In the genomic region with DNA sequence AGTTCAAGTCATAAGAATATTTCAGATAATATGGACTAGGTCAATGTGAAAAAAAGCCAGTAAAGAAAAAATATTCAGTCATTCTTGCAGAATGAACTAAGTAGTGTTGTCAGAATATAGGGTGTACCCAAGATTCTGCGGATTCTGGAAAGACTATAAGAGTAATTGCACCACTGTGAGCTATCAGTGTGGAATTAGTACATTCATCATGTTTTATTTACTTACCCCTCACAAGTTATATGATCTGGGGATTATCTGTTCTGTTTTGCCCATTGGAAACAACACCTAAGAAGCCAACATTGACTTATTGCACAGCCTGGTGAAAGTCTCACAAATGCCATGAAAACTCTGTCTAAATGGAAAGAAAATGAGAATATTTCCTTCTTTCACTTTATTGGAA, we compare ENCODE assay signal across 38 cellular contexts.
"Had no signal": no experiment of that assay in that cellular context is flagged by ENCODE, and none has a peak within 500 bp of the region (broad histone marks: within the 10 kb centered on the region; RNA-seq: fewer than 3 reads in every experiment).

No MANE protein-coding gene starts in this region.

- H3K4me1 ChIP-seq: adrenal gland, body of pancreas, breast epithelium had no signal

- H3K27ac ChIP-seq: adrenal gland, body of pancreas, brain microvascular endothelial cell, breast epithelium, cardiac muscle cell, WERI-Rb-1 had no signal

- H3K36me3 ChIP-seq: adrenal gland, brain microvascular endothelial cell, breast epithelium, cardiac muscle cell, WERI-Rb-1 had no signal

- DNase-seq: activated CD4-positive, alpha-beta memory T cell treated with anti-CD3 and anti-CD28 coated beads, Interleukin-2, amount 10 ng/mL, durations not matched to agents 7 days and 5 days; activated CD4-positive, alpha-beta T cell treated with anti-CD3 and anti-CD28 coated beads for 1 hour; activated CD4-positive, alpha-beta T cell treated with anti-CD3 and anti-CD28 coated beads for 36 hours; activated CD4-positive, alpha-beta T cell treated with anti-CD3 and anti-CD28 coated beads for 48 hours; activated CD4-positive, alpha-beta T cell treated with anti-CD3 and anti-CD28 coated beads, Interleukin-2, amount 10 ng/mL, durations not matched to agents 7 days and 5 days; activated CD4-positive, alpha-beta T cell treated with anti-CD3 and anti-CD28 coated beads, Interleukin-2, amount 50 U/mL, for 48 hours; activated CD4-positive, CD25-positive, alpha-beta regulatory T cell; activated CD8-positive, alpha-beta memory T cell treated with anti-CD3 and anti-CD28 coated beads for 24 hours; activated CD8-positive, alpha-beta memory T cell treated with anti-CD3 and anti-CD28 coated beads, Interleukin-2, amount 10 ng/mL, durations not matched to agents 7 days and 5 days; activated CD8-positive, alpha-beta memory T cell treated with anti-CD3 and anti-CD28 coated beads, Interleukin-2, amount 50 U/mL, for 48 hours; activated CD8-positive, alpha-beta T cell treated with anti-CD3 and anti-CD28 coated beads, Interleukin-2, amount 10 ng/mL, durations not matched to agents 7 days and 5 days; activated effector memory CD4-positive, alpha-beta T cell treated with anti-CD3 and anti-CD28 coated beads, Interleukin-2, amount 50 U/mL, for 16 hours; activated gamma-delta T cell treated with Interleukin-2 at 50 U/mL for 16 hours; activated naive CD4-positive, alpha-beta T cell; activated naive CD4-positive, alpha-beta T cell treated with anti-CD3 and anti-CD28 coated beads for 36 hours; activated naive CD4-positive, alpha-beta T cell treated with anti-CD3 and anti-CD28 coated beads, Interleukin-2, amount 50 U/mL, for 16 hours; activated naive CD8-positive, alpha-beta T cell treated with anti-CD3 and anti-CD28 coated beads for 36 hours; activated T-cell treated with anti-CD3 and anti-CD28 coated beads, Interleukin-2, amount 50 U/mL, for 24 hours; activated T-cell treated with anti-CD3 and anti-CD28 coated beads, Interleukin-2, amount 50 U/mL, for 72 hours; adrenal gland; amniotic stem cell; aorta; body of pancreas; brain microvascular endothelial cell; caudate nucleus; cerebellar nuclear complex; T-helper 1 cell; T-helper 2 cell; T-helper 9 cell; WERI-Rb-1 had no signal

- FAIRE-seq: astrocyte, TTC549 had no signal

- H3K4me3 ChIP-seq: adrenal gland, body of pancreas, breast epithelium, cardiac muscle cell had no signal

- H3K9me3 ChIP-seq: adrenal gland, body of pancreas, breast epithelium had no signal

- ATAC-seq: activated CD4-positive, alpha-beta T cell treated with anti-CD3 and anti-CD28 coated beads for 36 hours; activated CD4-positive, CD25-positive, alpha-beta regulatory T cell treated with anti-CD3 and anti-CD28 coated beads, Interleukin-2, amount 50 U/mL, for 24 hours; activated CD8-positive, alpha-beta memory T cell treated with anti-CD3 and anti-CD28 coated beads, Interleukin-2, amount 10 ng/mL, durations not matched to agents 7 days and 5 days; activated CD8-positive, alpha-beta T cell treated with anti-CD3 and anti-CD28 coated beads, Interleukin-2, amount 10 ng/mL, durations not matched to agents 7 days and 5 days; activated naive CD4-positive, alpha-beta T cell treated with anti-CD3 and anti-CD28 coated beads, Interleukin-2, amount 50 U/mL, for 72 hours; activated T-cell treated with anti-CD3 and anti-CD28 coated beads, Interleukin-2, amount 50 U/mL, for 72 hours; activated T-helper 17 cell treated with anti-CD3 and anti-CD28 coated beads, Interleukin-2, amount 50 U/mL, for 72 hours; body of pancreas; WTC11 had no signal

- H3K27me3 ChIP-seq: adrenal gland, body of pancreas, brain microvascular endothelial cell, breast epithelium, cardiac muscle cell had no signal
